19 cellular contexts compared by ENCODE assay signal in genomic region chr16:74578433-74578832, GRCh38. TPM values are rescaled to one million over a fixed set of nuclear protein-coding genes. Genes with fewer than 3 reads are reported as not detected.
DNase-seq lines count a peak whose midpoint lies in the region; TF ChIP-seq lines count a peak whose summit lies in the region.
"Had no signal": no experiment of that assay in that cellular context is flagged by ENCODE, and none has a peak within 500 bp of the region (broad histone marks: within the 10 kb centered on the region; RNA-seq: fewer than 3 reads in every experiment).

No MANE protein-coding gene starts in this region.

- peaks cover 96% of the 10 kb centered on the region for H3K79me2 ChIP-seq in GM23248 (ENCODE audit: insufficient read depth)

- no peak for TF ChIP-seq EP300 in sigmoid colon (IDR thresholded peaks at IDR 0.05)

- no peaks in the 10 kb centered on the region for H3K27me3 Mint-ChIP-seq in activated CD4-positive, alpha-beta memory T cell treated with anti-CD3 and anti-CD28 coated beads for 36 hours
- H3K27me3 Mint-ChIP-seq in mesothelial cell of epicardium (ENCODE audit: low read depth), result no peaks in the 10 kb centered on the region
- H3K27me3 Mint-ChIP-seq: activated naive CD4-positive, alpha-beta T cell treated with anti-CD3 and anti-CD28 coated beads, Interleukin-2, amount 50 U/mL, for 24 hours; IgD-negative memory B cell had no signal

- H3K36me3 ChIP-seq in BLaER1 treated with 17β-estradiol and CSF1 and Interleukin-3, amounts not matched to agents 10 nM and 100 nM, result peaks cover 0 to 3% (median 0%) of the 10 kb centered on the region in 11 experiments; a peak in 4 of 22 replicates
- H3K36me3 ChIP-seq in GM23248 (ENCODE audit: low read depth) (no peaks in the 10 kb centered on the region), sigmoid colon (no peaks in the 10 kb centered on the region)
- H3K36me3 ChIP-seq: transverse colon had no signal

- TF ChIP-seq CTCF in mesothelial cell of epicardium (IDR thresholded peaks at IDR 0.05; ENCODE audit: unreplicated experiment) (no peak), sigmoid colon (IDR thresholded peaks at IDR 0.05) (no peak)

- peaks cover 17% of the 10 kb centered on the region for H3F3A ChIP-seq in GM23248 (ENCODE audit: insufficient read depth)

- H3K9me2 ChIP-seq in GM23248 (ENCODE audit: insufficient read depth), result no peaks in the 10 kb centered on the region

- peak overlapping the region in 8 of 11 experiments; percentile 19 to 78 (median 56); a peak in 8 of 22 replicates for H3K27ac ChIP-seq in BLaER1 treated with 17β-estradiol and CSF1 and Interleukin-3, amounts not matched to agents 10 nM and 100 nM
- H3K27ac ChIP-seq in GM23248 (0 out of 2 replicates have a peak overlapping the region, but pooled peaks have one; percentile 2), sigmoid colon (no peak overlapping the region)
- H3K27ac ChIP-seq: C4-2B, parathyroid adenoma, transverse colon, VCaP had no signal

- POLR2A ChIA-PET in activated CD4-positive, alpha-beta memory T cell treated with anti-CD3 and anti-CD28 coated beads for 36 hours (lab: Charles Lee), result no interaction called here

- 98 to 100% methylated on average over 3 of the region's 3 CpGs for WGBS in GM23248 (ENCODE audit: low coverage in 1 of 2, low lambda C conversion rate in 2 of 2, missing lambda C conversion rate in 2 of 2), 2 experiments
- 92 to 93% methylated on average over 3 of the region's 3 CpGs for WGBS in sigmoid colon, 2 donors

- no peak overlapping the region for H3K4me3 Mint-ChIP-seq in activated CD4-positive, alpha-beta memory T cell treated with anti-CD3 and anti-CD28 coated beads for 36 hours
- H3K4me3 Mint-ChIP-seq in mesothelial cell of epicardium, result no peak overlapping the region
- H3K4me3 Mint-ChIP-seq: IgD-negative memory B cell had no signal

- TF ChIP-seq POLR2A in sigmoid colon (IDR thresholded peaks at IDR 0.05), result no peak

- peak overlapping the region; percentile 33 for H3K27ac Mint-ChIP-seq in activated CD4-positive, alpha-beta memory T cell treated with anti-CD3 and anti-CD28 coated beads for 36 hours
- H3K27ac Mint-ChIP-seq in mesothelial cell of epicardium, result peak overlapping the region; percentile 6
- H3K27ac Mint-ChIP-seq: activated naive CD4-positive, alpha-beta T cell treated with anti-CD3 and anti-CD28 coated beads, Interleukin-2, amount 50 U/mL, for 24 hours had no signal

- DNase-seq in GM23248, result no peak
- DNase-seq in activated CD4-positive, alpha-beta memory T cell treated with anti-CD3 and anti-CD28 coated beads for 36 hours, result no peak
- no peak for DNase-seq in mesothelial cell of epicardium (ENCODE audit: low spot score in 2 of 2, unreplicated experiment in 2 of 2)
- DNase-seq in NCI-H524 treated with DMSO at 0.1 percent for 48 hours (lab: John Stamatoyannopoulos, UW), result no peak
- DNase-seq in sigmoid colon, result no peak
- DNase-seq in HCEC 1CT, result no peak
- DNase-seq: DMS79, hypothalamus, left colon, NCI-H2081 treated with DMSO at 0.1 percent for 48 hours, NCI-H526 treated with DMSO at 0.1 percent for 48 hours, transverse colon had no signal

- CTCF ChIA-PET in activated CD4-positive, alpha-beta memory T cell treated with anti-CD3 and anti-CD28 coated beads for 36 hours (lab: Charles Lee), result no interaction called here

- H3K4me1 Mint-ChIP-seq in activated CD4-positive, alpha-beta memory T cell treated with anti-CD3 and anti-CD28 coated beads for 36 hours (ENCODE audit: low read depth), result peaks cover 55% of the 10 kb centered on the region
- H3K4me1 Mint-ChIP-seq in mesothelial cell of epicardium, result peaks cover 14% of the 10 kb centered on the region

- no peaks in the 10 kb centered on the region for H3K36me3 Mint-ChIP-seq in activated CD4-positive, alpha-beta memory T cell treated with anti-CD3 and anti-CD28 coated beads for 36 hours
- no peaks in the 10 kb centered on the region for H3K36me3 Mint-ChIP-seq in mesothelial cell of epicardium

- peaks cover 66 to 94% (median 85%) of the 10 kb centered on the region in 10 experiments for H3K4me1 ChIP-seq in BLaER1 treated with 17β-estradiol and CSF1 and Interleukin-3, amounts not matched to agents 10 nM and 100 nM
- peaks cover 16% of the 10 kb centered on the region for H3K4me1 ChIP-seq in GM23248 (ENCODE audit: insufficient read depth)
- peaks cover 0 to 25% (median 10%) of the 10 kb centered on the region in 4 donors for H3K4me1 ChIP-seq in sigmoid colon

- intact Hi-C loops in activated CD4-positive, alpha-beta memory T cell treated with anti-CD3 and anti-CD28 coated beads for 36 hours (cut with micrococcal nuclease), result loop anchor here (2.0 kb wide), 2 partner anchors 22 to 112 kb away; no protein-coding TSS in a partner anchor
- intact Hi-C loops in sigmoid colon (cut with DNase I), result no loop called here

- no peaks in the 10 kb centered on the region for H3K27me3 ChIP-seq in BLaER1 treated with 17β-estradiol and CSF1 and Interleukin-3, amounts not matched to agents 10 nM and 100 nM
- H3K27me3 ChIP-seq in GM23248 (replicated peaks; ENCODE audit: insufficient read depth) (no peaks in the 10 kb centered on the region), sigmoid colon (no peaks in the 10 kb centered on the region)
- H3K27me3 ChIP-seq: transverse colon had no signal

- H4K20me1 ChIP-seq in BLaER1 treated with 17β-estradiol and CSF1 and Interleukin-3, amounts not matched to agents 10 nM and 100 nM, result peaks cover 6 to 94% (median 32%) of the 10 kb centered on the region in 11 experiments; a peak in 16 of 22 replicates
- H4K20me1 ChIP-seq in GM23248 (ENCODE audit: insufficient read depth), result peaks cover 45% of the 10 kb centered on the region

- H2AFZ ChIP-seq in GM23248, result no peak overlapping the region
- H2AFZ ChIP-seq: parathyroid adenoma had no signal

- in situ Hi-C loops in GM23248 (cut with MboI), result no loop called here

- H3K9me3 ChIP-seq in BLaER1 treated with 17β-estradiol and CSF1 and Interleukin-3, amounts not matched to agents 10 nM and 100 nM (replicated peaks in 1 of 11), result no peaks in the 10 kb centered on the region; a peak in 1 of 22 replicates
- no peaks in the 10 kb centered on the region for H3K9me3 ChIP-seq in GM23248 (ENCODE audit: low read depth)
- H3K9me3 ChIP-seq in sigmoid colon, result no peaks in the 10 kb centered on the region
- H3K9me3 ChIP-seq: transverse colon had no signal

- H3K9me3 Mint-ChIP-seq in activated CD4-positive, alpha-beta memory T cell treated with anti-CD3 and anti-CD28 coated beads for 36 hours, result no peaks in the 10 kb centered on the region
- H3K9me3 Mint-ChIP-seq in mesothelial cell of epicardium, result no peaks in the 10 kb centered on the region
- H3K9me3 Mint-ChIP-seq: activated naive CD4-positive, alpha-beta T cell treated with anti-CD3 and anti-CD28 coated beads, Interleukin-2, amount 50 U/mL, for 24 hours; IgD-negative memory B cell had no signal

- no peak overlapping the region for H3K9ac ChIP-seq in BLaER1 treated with 17β-estradiol and CSF1 and Interleukin-3, amounts not matched to agents 10 nM and 100 nM
- H3K9ac ChIP-seq in GM23248, result no peak overlapping the region
- H3K9ac ChIP-seq: parathyroid adenoma had no signal

- no peak overlapping the region for H3K4me3 ChIP-seq in BLaER1 treated with 17β-estradiol and CSF1 and Interleukin-3, amounts not matched to agents 10 nM and 100 nM
- 0 out of 2 replicates have a peak overlapping the region, but pooled peaks have one; percentile 2 for H3K4me3 ChIP-seq in GM23248
- H3K4me3 ChIP-seq in sigmoid colon, result no peak overlapping the region
- H3K4me3 ChIP-seq: skin epidermis, transverse colon had no signal

- H3K4me2 ChIP-seq in BLaER1 treated with 17β-estradiol and CSF1 and Interleukin-3, amounts not matched to agents 10 nM and 100 nM, result peak overlapping the region; percentile 55 to 83 (median 76); a peak in 20 of 22 replicates
- H3K4me2 ChIP-seq in GM23248 (ENCODE audit: unreplicated experiment), result no peak overlapping the region

RNA-seq across cellular contexts. Expression of gene GLG1, which starts 28.5 kb away (rescaled TPM):
- total RNA-seq in GM23248 (2014; rRNA removed; shearing (Covaris generic)), result 129 and 136 TPM in 2 replicates
- polyA plus RNA-seq in GM23248 (2016; fragmentation: Nextera tagmentation; extraction: Ambion mirVana), result 139 and 145 TPM in 2 replicates
- 10 to 100 TPM; 58.1 to 63.8 TPM for total RNA-seq in activated CD4-positive, alpha-beta memory T cell treated with anti-CD3 and anti-CD28 coated beads for 36 hours
- 186 to 193 TPM (median 190 TPM) in 3 replicates for total RNA-seq in mesothelial cell of epicardium
- 100 to 1,000 TPM in 2 of 4 donors, 10 to 100 TPM in 2; 78.7 to 138 (median 98.3) TPM for total RNA-seq in sigmoid colon
- polyA plus RNA-seq in sigmoid colon, result 10 to 100 TPM in 1 of 3 donors, 1 to 10 TPM in 2; 4.2 to 59.2 (median 9.2) TPM

Comparison
In these comparisons a context has a peak if more than half of its experiments do, and no peak if none do; other contexts are left out.
1. H3K27ac ChIP-seq: peak in BLaER1 treated with 17β-estradiol and CSF1 and Interleukin-3, amounts not matched to agents 10 nM and 100 nM (8 of 11) and GM23248 (single experiment); none in sigmoid colon (0 of 4).